Comparison of ENCODE assay signal across 14 cellular contexts in genomic region chr22:18570509-18571246, GRCh38. TPM values are rescaled to one million over a fixed set of nuclear protein-coding genes. Genes with fewer than 3 reads are reported as not detected.
A peak's percentile ranks its signal among the peaks of the same experiment; 100 is the strongest.
DNase-seq lines count a peak whose midpoint lies in the region; ATAC-seq, FAIRE-seq and TF ChIP-seq lines count a peak whose summit lies in the region.
"Not testable (repeated sequence)": the region's sequence is repeated elsewhere in the genome, so short reads cannot be mapped to it uniquely, and the experiment has no call there.
"Had no signal": no experiment of that assay in that cellular context is flagged by ENCODE, and none has a peak within 500 bp of the region (broad histone marks: within the 10 kb centered on the region; RNA-seq: fewer than 3 reads in every experiment).

No MANE protein-coding gene starts in this region.

- not testable (repeated sequence) for H3K4me3 ChIP-seq in heart right ventricle; right cardiac atrium (ENCODE audit: low read length); right lobe of liver; pancreas

- H3K36me3 ChIP-seq in heart right ventricle, right lobe of liver, pancreas: not testable (repeated sequence)

- H3K27me3 Mint-ChIP-seq in WTC11 (ENCODE audit: low read depth) = not testable (repeated sequence)

- TF ChIP-seq POLR2A in right lobe of liver (IDR thresholded peaks at IDR 0.05) = not testable (repeated sequence)

- not testable (repeated sequence) for H3K27me3 ChIP-seq in heart right ventricle; right cardiac atrium (ENCODE audit: control insufficient read depth, insufficient read depth); right lobe of liver; pancreas

- H3K4me1 Mint-ChIP-seq in WTC11 = not testable (repeated sequence)

- ATAC-seq in WTC11 (peak; percentile 34), Right ventricle myocardium inferior (peak; percentile 63), heart right ventricle (peak; percentile 50 to 84 (median 68)), right cardiac atrium (peak; percentile 43 to 58), right lobe of liver (peak; percentile 57 to 72 (median 66)), pancreas (peak in 3 of 4 donors; percentile 26 to 44 (median 32))

- FAIRE-seq in pancreas (lab: Jason Lieb, UNC) = not testable (repeated sequence)

- H3K4me1 ChIP-seq in heart right ventricle; right cardiac atrium (ENCODE audit: control insufficient read depth, insufficient read depth, low read length); right lobe of liver; pancreas: not testable (repeated sequence)

- intact Hi-C loops in Right ventricle myocardium inferior (cut with DNase I); heart right ventricle (cut with DNase I); right cardiac atrium (cut with DNase I); right lobe of liver (cut with DNase I); pancreas (cut with DNase I): not testable (repeated sequence)

- not testable (repeated sequence) for DNase-seq in WTC11 (ENCODE audit: low spot score); Right ventricle myocardium inferior (ENCODE audit: missing footprints); heart right ventricle; right lobe of liver; pancreas
- peak in 1 of 3 donors; percentile 9 for DNase-seq in right cardiac atrium

- H3K27ac ChIP-seq in heart right ventricle; right cardiac atrium (ENCODE audit: low read length); right lobe of liver; pancreas: not testable (repeated sequence)

- CTCF ChIA-PET in WTC11 (lab: Charles Lee) = not testable (repeated sequence)

- H3K9me3 Mint-ChIP-seq in WTC11 = not testable (repeated sequence)

- POLR2A ChIA-PET in WTC11 (lab: Charles Lee) = not testable (repeated sequence)

- H3K36me3 Mint-ChIP-seq in WTC11 = not testable (repeated sequence)

- WGBS in heart right ventricle, 2 donors = 49% methylated on average over 2 of the region's 16 CpGs; no CpG with 5 or more reads in 1 of the 2 donors
- WGBS in right cardiac atrium = 50% methylated on average over 2 of the region's 16 CpGs
- WGBS in right lobe of liver (ENCODE audit: insufficient coverage, low coverage, low lambda C conversion rate, missing lambda C conversion rate) = no CpG with 5 or more reads among the region's 16 CpGs
- WGBS in pancreas, 2 donors = 28 to 50% methylated on average over 2 of the region's 16 CpGs

- not testable (repeated sequence) for H3K9me3 ChIP-seq in heart right ventricle; right cardiac atrium (ENCODE audit: control insufficient read depth, low read length); right lobe of liver; pancreas

- not testable (repeated sequence) for H3K27ac Mint-ChIP-seq in WTC11

- H3K4me3 Mint-ChIP-seq in WTC11 = not testable (repeated sequence)

- TF ChIP-seq CTCF in WTC11 (IDR thresholded peaks at IDR 0.05); heart right ventricle (IDR thresholded peaks at IDR 0.05); right lobe of liver (IDR thresholded peaks at IDR 0.05); pancreas (IDR thresholded peaks at IDR 0.05): not testable (repeated sequence)

RNA-seq across cellular contexts. Expression of gene RIMBP3, which starts 41.0 kb away (rescaled TPM):
- total RNA-seq in WTC11 (2021) (0.23 to 0.59 TPM (median 0.34 TPM) in 3 replicates), Right ventricle myocardium inferior (0.16 TPM), heart right ventricle (under 1 TPM in 7 of 10 donors, not detected in 3; 0.05 to 0.39 (median 0.17) TPM), right cardiac atrium (under 1 TPM; 0.06 to 0.21 (median 0.17) TPM), right lobe of liver (under 1 TPM in 3 of 6 experiments, not detected in 3; 0.04 to 0.18 (median 0.06) TPM), pancreas (under 1 TPM; 0.14 to 0.47 (median 0.24) TPM)
- polyA plus RNA-seq in heart right ventricle (under 1 TPM in 1 of 2 donors, not detected in 1; 0.01 TPM), right cardiac atrium (0.02 TPM), pancreas (under 1 TPM; 0.02 to 0.04 TPM)

RNA-seq across cellular contexts. Expression of gene TMEM191B, which starts 43.1 kb away (rescaled TPM):
- total RNA-seq in WTC11 (2021) (2.7 to 9.8 TPM (median 3.7 TPM) in 3 replicates), Right ventricle myocardium inferior (1.0 TPM), heart right ventricle (1 to 10 TPM in 2 of 10 donors, under 1 TPM in 2, not detected in 6; 0.69 to 1.4 (median 0.93) TPM), right cardiac atrium (1 to 10 TPM in 1 of 4 donors, under 1 TPM in 1, not detected in 2; 0.68 to 1.4 TPM), right lobe of liver (1 to 10 TPM in 1 of 6 experiments, under 1 TPM in 2, not detected in 3; 0.17 to 1.1 (median 0.88) TPM), pancreas (under 1 TPM in 3 of 6 donors, not detected in 3; 0.28 to 0.69 (median 0.35) TPM)
- polyA plus RNA-seq in heart right ventricle (under 1 TPM in 1 of 2 donors, not detected in 1; 0.26 TPM), right cardiac atrium (0.27 TPM), pancreas (1 to 10 TPM; 1.2 to 1.6 TPM)
- total RNA-seq: A172, A673, Daoy had no signal

RNA-seq across cellular contexts. Expression of gene GGTLC3, which starts 52.7 kb away (rescaled TPM):
- total RNA-seq in WTC11 (2021) = not detected in 3 replicates
- not detected for total RNA-seq in Right ventricle myocardium inferior
- not detected for total RNA-seq in heart right ventricle
- not detected for polyA plus RNA-seq in heart right ventricle
- total RNA-seq in right cardiac atrium = not detected
- polyA plus RNA-seq in right cardiac atrium = not detected
- not detected for total RNA-seq in right lobe of liver
- not detected for total RNA-seq in pancreas
- polyA plus RNA-seq in pancreas = under 1 TPM in 1 of 2 donors, not detected in 1; 0.61 TPM
- total RNA-seq: A172; A673; Calu3; CD4-positive, alpha-beta memory T cell; Daoy; G401; HFFc6 had no signal
- polyA plus RNA-seq: BJ; CD4-positive, alpha-beta memory T cell had no signal
